8 cellular contexts compared by ENCODE assay signal in genomic region chr7:142626420-142627035, GRCh38.
DNase-seq lines count a peak whose midpoint lies in the region; ATAC-seq, FAIRE-seq and TF ChIP-seq lines count a peak whose summit lies in the region.

No MANE protein-coding gene starts in this region.

- H3K36me3 ChIP-seq in WERI-Rb-1 (no peaks in the 10 kb centered on the region), bronchial epithelial cell (ENCODE audit: control insufficient read depth, insufficient read depth, low read length) (no peaks in the 10 kb centered on the region), lower lobe of right lung (no peaks in the 10 kb centered on the region)

- H3K4me3 ChIP-seq in WERI-Rb-1 (ENCODE audit: low read depth, low read length) (no peak overlapping the region), bronchial epithelial cell (ENCODE audit: low read depth, low read length) (no peak overlapping the region), lower lobe of right lung (no peak overlapping the region)

- H3K27ac ChIP-seq in WERI-Rb-1 (no peak overlapping the region), lower lobe of right lung (no peak overlapping the region)

- peak; percentile 82 for TF ChIP-seq CTCF in WERI-Rb-1 (IDR thresholded peaks at IDR 0.05; ENCODE audit: low read depth, low read length)
- TF ChIP-seq CTCF in bronchial epithelial cell (IDR thresholded peaks at IDR 0.05; ENCODE audit: insufficient read depth, low read length, severe bottlenecking) = peak; percentile 69
- TF ChIP-seq CTCF in lower lobe of right lung (IDR thresholded peaks at IDR 0.05) = peak; percentile 62

- no peak for FAIRE-seq in bronchial epithelial cell (lab: Jason Lieb, UNC)

- DNase-seq in EH (ENCODE audit: low read depth) (peak; percentile 42), WERI-Rb-1 (peak; percentile 73), bronchial epithelial cell (ENCODE audit: low read depth) (peak; percentile 43), lower lobe of right lung (no peak), NCI-H2107 (lab: John Stamatoyannopoulos, UW) (no peak)
- DNase-seq in stimulated activated CD8-positive, alpha-beta memory T cell treated with anti-CD3 and anti-CD28 coated beads, Interleukin-4, amount 100 ng/mL, for 48 hours = peak; percentile 82

- H3K4me1 ChIP-seq in lower lobe of right lung = no peaks in the 10 kb centered on the region

- H3K27me3 ChIP-seq in WERI-Rb-1 (ENCODE audit: insufficient read depth, low read depth, severe bottlenecking) = no peaks in the 10 kb centered on the region
- H3K27me3 ChIP-seq in bronchial epithelial cell (ENCODE audit: control insufficient read depth, insufficient read depth, low read length) = peaks cover 4% of the 10 kb centered on the region
- H3K27me3 ChIP-seq in lower lobe of right lung (ENCODE audit: low read depth) = peaks cover 4% of the 10 kb centered on the region

- TF ChIP-seq EP300 in Ishikawa (IDR thresholded peaks at IDR 0.05; ENCODE audit: borderline replicate concordance) = no peak

- H3K9me3 ChIP-seq in WERI-Rb-1 (ENCODE audit: severe bottlenecking) (no peaks in the 10 kb centered on the region), lower lobe of right lung (no peaks in the 10 kb centered on the region)

- ATAC-seq in GM21360 (IDR thresholded peaks at IDR 0.05; ENCODE audit: unreplicated experiment) (peak; percentile 89), lower lobe of right lung (peak; percentile 62 to 77)

- peak; percentile 46 for TF ChIP-seq RAD21 in Ishikawa (IDR thresholded peaks at IDR 0.05; ENCODE audit: low read depth)

- intact Hi-C loops in lower lobe of right lung (cut with DNase I) = no loop called here

TF ChIP-seq in Ishikawa, 13 proteins besides CTCF, POLR2A, EP300 and RAD21:
- TF ChIP-seq YY1 (IDR thresholded peaks at IDR 0.05; ENCODE audit: low read depth) (no peak), TEAD4 (IDR thresholded peaks at IDR 0.05) (no peak), FOXM1 (IDR thresholded peaks at IDR 0.05; ENCODE audit: borderline replicate concordance, low read depth) (no peak), TAF1 (IDR thresholded peaks at IDR 0.05; ENCODE audit: low read depth) (no peak), EGR1 (IDR thresholded peaks at IDR 0.05) (no peak), ZBTB7A (IDR thresholded peaks at IDR 0.05; ENCODE audit: low read depth) (no peak), USF1 (IDR thresholded peaks at IDR 0.05) (no peak), CEBPB (IDR thresholded peaks at IDR 0.05) (no peak), NFIC (IDR thresholded peaks at IDR 0.05) (no peak), CREB1 (IDR thresholded peaks at IDR 0.05; ENCODE audit: low read depth) (no peak), TCF12 (IDR thresholded peaks at IDR 0.05; ENCODE audit: low read depth) (no peak)
- TF ChIP-seq, protein P1, sequence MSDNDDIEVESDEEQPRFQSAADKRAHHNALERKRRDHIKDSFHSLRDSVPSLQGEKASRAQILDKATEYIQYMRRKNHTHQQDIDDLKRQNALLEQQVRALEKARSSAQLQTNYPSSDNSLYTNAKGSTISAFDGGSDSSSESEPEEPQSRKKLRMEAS (IDR thresholded peaks at IDR 0.05) = no peak
- TF ChIP-seq, protein P2, sequence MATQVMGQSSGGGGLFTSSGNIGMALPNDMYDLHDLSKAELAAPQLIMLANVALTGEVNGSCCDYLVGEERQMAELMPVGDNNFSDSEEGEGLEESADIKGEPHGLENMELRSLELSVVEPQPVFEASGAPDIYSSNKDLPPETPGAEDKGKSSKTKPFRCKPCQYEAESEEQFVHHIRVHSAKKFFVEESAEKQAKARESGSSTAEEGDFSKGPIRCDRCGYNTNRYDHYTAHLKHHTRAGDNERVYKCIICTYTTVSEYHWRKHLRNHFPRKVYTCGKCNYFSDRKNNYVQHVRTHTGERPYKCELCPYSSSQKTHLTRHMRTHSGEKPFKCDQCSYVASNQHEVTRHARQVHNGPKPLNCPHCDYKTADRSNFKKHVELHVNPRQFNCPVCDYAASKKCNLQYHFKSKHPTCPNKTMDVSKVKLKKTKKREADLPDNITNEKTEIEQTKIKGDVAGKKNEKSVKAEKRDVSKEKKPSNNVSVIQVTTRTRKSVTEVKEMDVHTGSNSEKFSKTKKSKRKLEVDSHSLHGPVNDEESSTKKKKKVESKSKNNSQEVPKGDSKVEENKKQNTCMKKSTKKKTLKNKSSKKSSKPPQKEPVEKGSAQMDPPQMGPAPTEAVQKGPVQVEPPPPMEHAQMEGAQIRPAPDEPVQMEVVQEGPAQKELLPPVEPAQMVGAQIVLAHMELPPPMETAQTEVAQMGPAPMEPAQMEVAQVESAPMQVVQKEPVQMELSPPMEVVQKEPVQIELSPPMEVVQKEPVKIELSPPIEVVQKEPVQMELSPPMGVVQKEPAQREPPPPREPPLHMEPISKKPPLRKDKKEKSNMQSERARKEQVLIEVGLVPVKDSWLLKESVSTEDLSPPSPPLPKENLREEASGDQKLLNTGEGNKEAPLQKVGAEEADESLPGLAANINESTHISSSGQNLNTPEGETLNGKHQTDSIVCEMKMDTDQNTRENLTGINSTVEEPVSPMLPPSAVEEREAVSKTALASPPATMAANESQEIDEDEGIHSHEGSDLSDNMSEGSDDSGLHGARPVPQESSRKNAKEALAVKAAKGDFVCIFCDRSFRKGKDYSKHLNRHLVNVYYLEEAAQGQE (IDR thresholded peaks at IDR 0.05; ENCODE audit: low read depth) = no peak

Comparison
In these comparisons a context has a peak if more than half of its experiments do, and no peak if none do; other contexts are left out.
1. DNase-seq: peak in EH (single experiment), WERI-Rb-1 (single experiment), bronchial epithelial cell (single experiment) and stimulated activated CD8-positive, alpha-beta memory T cell treated with anti-CD3 and anti-CD28 coated beads, Interleukin-4, amount 100 ng/mL, for 48 hours (single experiment); none in lower lobe of right lung (single experiment) and NCI-H2107 (single experiment).
2. Peak in every context shown above with its lines, with median percentiles within 50 percentile points of each other: CTCF ChIP-seq.